Comparison of ENCODE assay signal across 8 cellular contexts in genomic region chr6:139124887-139125672, GRCh38. TPM values are rescaled to one million over a fixed set of nuclear protein-coding genes. Genes with fewer than 3 reads are reported as not detected.
A peak's percentile ranks its signal among the peaks of the same experiment; 100 is the strongest.
DNase-seq lines count a peak whose midpoint lies in the region; ATAC-seq, FAIRE-seq and TF ChIP-seq lines count a peak whose summit lies in the region.

No MANE protein-coding gene starts in this region.

- no peaks in the 10 kb centered on the region for H3K36me3 ChIP-seq in keratinocyte (ENCODE audit: control insufficient read depth in 2 of 2, extremely low read depth in 1 of 2, insufficient read depth in 2 of 2, low read length in 2 of 2)

- H3K4me3 ChIP-seq in keratinocyte (ENCODE audit: control insufficient read depth in 2 of 3, extremely low read depth in 1 of 3, insufficient read depth in 2 of 3, low read depth in 1 of 3, low read length in 3 of 3): no peak overlapping the region

- no peak overlapping the region for H3K27ac ChIP-seq in keratinocyte (ENCODE audit: control insufficient read depth, insufficient read depth, low read length)

- H3K79me2 ChIP-seq in keratinocyte (ENCODE audit: control insufficient read depth, insufficient read depth, low read length): no peaks in the 10 kb centered on the region

- peak; percentile 46 for DNase-seq in HuH-7.5 (ENCODE audit: low spot score)
- peak; percentile 78 for DNase-seq in SW480 (ENCODE audit: low spot score)
- peak; percentile 48 for DNase-seq in activated naive CD8-positive, alpha-beta T cell treated with anti-CD3 and anti-CD28 coated beads, Interleukin-2, amount 50 U/mL, for 16 hours (ENCODE audit: low read depth, low spot score)
- peak; percentile 59 for DNase-seq in keratinocyte (ENCODE audit: low read depth, low spot score)
- DNase-seq in stimulated activated CD4-positive, alpha-beta T cell treated with anti-CD3 and anti-CD28 coated beads, TNF-alpha, amount 100 ng/mL, for 4 hours (ENCODE audit: low read depth in 3 of 3): peak; percentile 30 to 69 (median 64)
- DNase-seq in epidermal melanocyte (ENCODE audit: insufficient read length, low spot score): no peak

- H3K4me2 ChIP-seq in keratinocyte (ENCODE audit: control insufficient read depth, extremely low read depth, insufficient read depth, low read depth, low read length): peak overlapping the region; percentile 60

- peak; percentile 61 to 89 (median 80) for TF ChIP-seq CTCF in keratinocyte (optimal IDR thresholded peaks at IDR 0.05 in 1 of 3, IDR thresholded peaks at IDR 0.05 in 1 of 3, conservative IDR thresholded peaks at IDR 0.05 in 1 of 3; ENCODE audit: extremely low read depth in 1 of 3, insufficient read depth in 2 of 3, low read length in 3 of 3)

- FAIRE-seq in G401.6 (lab: Jason Lieb, UNC) (peak; percentile 66), keratinocyte (lab: Jason Lieb, UNC) (peak; percentile 90)

- H2AFZ ChIP-seq in keratinocyte (ENCODE audit: control insufficient read depth, low read length): peak overlapping the region; percentile 56

- no peaks in the 10 kb centered on the region for H4K20me1 ChIP-seq in keratinocyte (ENCODE audit: control insufficient read depth, extremely low read depth, insufficient read depth, low read length)

- H3K9me1 ChIP-seq in keratinocyte (ENCODE audit: control insufficient read depth, extremely low read depth, insufficient read depth, low read length): no peaks in the 10 kb centered on the region

- peaks cover 19% of the 10 kb centered on the region for H3K4me1 ChIP-seq in keratinocyte (ENCODE audit: control insufficient read depth, extremely low read depth, insufficient read depth, low read length)

- no peak overlapping the region for H3K9ac ChIP-seq in keratinocyte (ENCODE audit: control insufficient read depth, extremely low read depth, insufficient read depth, low read length)

- H3K9me3 ChIP-seq in keratinocyte (ENCODE audit: control insufficient read depth, low read depth, low read length): no peaks in the 10 kb centered on the region

- dilution Hi-C loops in keratinocyte (cut with MboI; ENCODE audit: extremely low pct_ligation_motif_present, low sequenced_read_pairs): no loop called here

- H3K27me3 ChIP-seq in keratinocyte (ENCODE audit: control insufficient read depth, extremely low read depth, insufficient read depth, low read length): no peaks in the 10 kb centered on the region

- peak; percentile 100 for ATAC-seq in GM21576 (IDR thresholded peaks at IDR 0.05; ENCODE audit: unreplicated experiment)

RNA-seq across cellular contexts. Expression of gene HECA, which starts 9.8 kb away (rescaled TPM):
- 7.7 to 12.3 TPM (median 9.2 TPM) in 3 replicates for polyA plus RNA-seq in keratinocyte
- 15.9 TPM for polyA plus RNA-seq in keratinocyte (2011; ENCODE audit: low read depth)
- 8.4 and 11.9 TPM in 2 replicates for polyA plus RNA-seq in keratinocyte (2011; cell fraction: cytosol; rRNA removed)
- 8.1 and 11.3 TPM in 2 replicates for polyA plus RNA-seq in keratinocyte (2011; cell fraction: nucleus; rRNA removed)
- 7.6 and 24.8 TPM in 2 replicates for polyA plus RNA-seq in keratinocyte (2012; ENCODE audit: low replicate concordance)
- 7.8 to 18.1 TPM (median 16.3 TPM) in 3 replicates for polyA minus RNA-seq in keratinocyte
- 16.5 TPM for polyA minus RNA-seq in keratinocyte (2011; cell fraction: cytosol; rRNA and poly(A)+ RNA removed)
- 9.0 and 13.6 TPM in 2 replicates for polyA minus RNA-seq in keratinocyte (2011; cell fraction: nucleus; rRNA and poly(A)+ RNA removed)
